ENCODE assay signal across 1 cellular context in the genomic region with DNA sequence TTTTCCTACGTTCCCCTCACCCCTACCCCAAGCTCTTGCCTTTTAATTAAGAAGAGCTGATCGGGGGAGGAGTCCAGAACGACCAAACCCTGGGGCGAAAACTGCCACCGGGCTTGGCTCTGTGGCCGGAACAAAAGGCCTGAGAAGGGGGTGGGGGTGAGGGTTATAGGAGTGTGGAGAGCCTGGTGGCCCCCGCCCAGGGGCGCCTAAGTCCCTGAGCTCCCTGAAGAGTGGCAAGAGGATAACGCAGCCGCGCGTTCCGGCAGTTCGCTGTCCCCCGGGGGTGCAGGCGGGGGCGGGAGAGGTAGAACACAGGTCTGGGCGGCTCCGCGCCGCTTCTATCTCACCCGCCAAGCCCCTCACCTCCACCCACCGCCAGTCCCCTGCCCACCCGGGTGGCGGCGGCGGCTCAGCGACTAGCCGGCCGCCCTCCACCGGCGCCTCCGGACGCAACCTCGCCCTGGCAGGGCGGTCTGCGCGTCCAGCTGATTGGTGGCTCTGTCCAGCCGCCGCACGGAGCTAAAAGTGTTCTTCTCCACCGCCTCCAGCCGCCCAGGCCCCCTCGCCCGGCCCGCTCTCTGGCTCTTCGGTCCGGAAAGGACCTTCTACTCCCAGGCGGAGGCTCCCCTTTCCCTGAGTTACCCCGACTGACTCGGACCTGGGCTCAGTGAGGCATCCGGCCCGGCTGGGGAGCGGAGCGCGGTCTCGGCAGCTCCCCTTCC.
TF ChIP-seq lines count a peak whose summit lies in the region.

No MANE protein-coding gene starts in this region.

TF ChIP-seq in HEK293, 187 proteins besides CTCF, POLR2A, EP300 and RAD21 (continued from another document):
- TF ChIP-seq, protein P1, sequence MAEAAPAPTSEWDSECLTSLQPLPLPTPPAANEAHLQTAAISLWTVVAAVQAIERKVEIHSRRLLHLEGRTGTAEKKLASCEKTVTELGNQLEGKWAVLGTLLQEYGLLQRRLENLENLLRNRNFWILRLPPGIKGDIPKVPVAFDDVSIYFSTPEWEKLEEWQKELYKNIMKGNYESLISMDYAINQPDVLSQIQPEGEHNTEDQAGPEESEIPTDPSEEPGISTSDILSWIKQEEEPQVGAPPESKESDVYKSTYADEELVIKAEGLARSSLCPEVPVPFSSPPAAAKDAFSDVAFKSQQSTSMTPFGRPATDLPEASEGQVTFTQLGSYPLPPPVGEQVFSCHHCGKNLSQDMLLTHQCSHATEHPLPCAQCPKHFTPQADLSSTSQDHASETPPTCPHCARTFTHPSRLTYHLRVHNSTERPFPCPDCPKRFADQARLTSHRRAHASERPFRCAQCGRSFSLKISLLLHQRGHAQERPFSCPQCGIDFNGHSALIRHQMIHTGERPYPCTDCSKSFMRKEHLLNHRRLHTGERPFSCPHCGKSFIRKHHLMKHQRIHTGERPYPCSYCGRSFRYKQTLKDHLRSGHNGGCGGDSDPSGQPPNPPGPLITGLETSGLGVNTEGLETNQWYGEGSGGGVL (tag by site-specific recombination; IDR thresholded peaks at IDR 0.05): peak; percentile 62
- TF ChIP-seq, protein P2, sequence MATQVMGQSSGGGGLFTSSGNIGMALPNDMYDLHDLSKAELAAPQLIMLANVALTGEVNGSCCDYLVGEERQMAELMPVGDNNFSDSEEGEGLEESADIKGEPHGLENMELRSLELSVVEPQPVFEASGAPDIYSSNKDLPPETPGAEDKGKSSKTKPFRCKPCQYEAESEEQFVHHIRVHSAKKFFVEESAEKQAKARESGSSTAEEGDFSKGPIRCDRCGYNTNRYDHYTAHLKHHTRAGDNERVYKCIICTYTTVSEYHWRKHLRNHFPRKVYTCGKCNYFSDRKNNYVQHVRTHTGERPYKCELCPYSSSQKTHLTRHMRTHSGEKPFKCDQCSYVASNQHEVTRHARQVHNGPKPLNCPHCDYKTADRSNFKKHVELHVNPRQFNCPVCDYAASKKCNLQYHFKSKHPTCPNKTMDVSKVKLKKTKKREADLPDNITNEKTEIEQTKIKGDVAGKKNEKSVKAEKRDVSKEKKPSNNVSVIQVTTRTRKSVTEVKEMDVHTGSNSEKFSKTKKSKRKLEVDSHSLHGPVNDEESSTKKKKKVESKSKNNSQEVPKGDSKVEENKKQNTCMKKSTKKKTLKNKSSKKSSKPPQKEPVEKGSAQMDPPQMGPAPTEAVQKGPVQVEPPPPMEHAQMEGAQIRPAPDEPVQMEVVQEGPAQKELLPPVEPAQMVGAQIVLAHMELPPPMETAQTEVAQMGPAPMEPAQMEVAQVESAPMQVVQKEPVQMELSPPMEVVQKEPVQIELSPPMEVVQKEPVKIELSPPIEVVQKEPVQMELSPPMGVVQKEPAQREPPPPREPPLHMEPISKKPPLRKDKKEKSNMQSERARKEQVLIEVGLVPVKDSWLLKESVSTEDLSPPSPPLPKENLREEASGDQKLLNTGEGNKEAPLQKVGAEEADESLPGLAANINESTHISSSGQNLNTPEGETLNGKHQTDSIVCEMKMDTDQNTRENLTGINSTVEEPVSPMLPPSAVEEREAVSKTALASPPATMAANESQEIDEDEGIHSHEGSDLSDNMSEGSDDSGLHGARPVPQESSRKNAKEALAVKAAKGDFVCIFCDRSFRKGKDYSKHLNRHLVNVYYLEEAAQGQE (tag by site-specific recombination; IDR thresholded peaks at IDR 0.05): peak; percentile 92
- TF ChIP-seq ZEB2 (tag by site-specific recombination; IDR thresholded peaks at IDR 0.05): 0 out of 2 replicates have a peak, but pooled peaks have one; percentile 34
- peak; percentile 47 for TF ChIP-seq ZNF335 (tag by site-specific recombination; conservative IDR thresholded peaks at IDR 0.05)
- TF ChIP-seq, protein P3, sequence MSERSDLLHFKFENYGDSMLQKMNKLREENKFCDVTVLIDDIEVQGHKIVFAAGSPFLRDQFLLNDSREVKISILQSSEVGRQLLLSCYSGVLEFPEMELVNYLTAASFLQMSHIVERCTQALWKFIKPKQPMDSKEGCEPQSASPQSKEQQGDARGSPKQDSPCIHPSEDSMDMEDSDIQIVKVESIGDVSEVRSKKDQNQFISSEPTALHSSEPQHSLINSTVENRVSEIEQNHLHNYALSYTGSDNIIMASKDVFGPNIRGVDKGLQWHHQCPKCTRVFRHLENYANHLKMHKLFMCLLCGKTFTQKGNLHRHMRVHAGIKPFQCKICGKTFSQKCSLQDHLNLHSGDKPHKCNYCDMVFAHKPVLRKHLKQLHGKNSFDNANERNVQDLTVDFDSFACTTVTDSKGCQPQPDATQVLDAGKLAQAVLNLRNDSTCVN (tag by site-specific recombination; optimal IDR thresholded peaks at IDR 0.05): peak; percentile 50
- peak; percentile 46; the same call in 1 of the 2 replicates for TF ChIP-seq KLF1 (tag by site-specific recombination; IDR thresholded peaks at IDR 0.05)
- TF ChIP-seq MEIS1 (CRISPR knock-in tag; IDR thresholded peaks at IDR 0.05; ENCODE audit: borderline replicate concordance): no peak
- TF ChIP-seq SP2 (tag by site-specific recombination; IDR thresholded peaks at IDR 0.05): peak; percentile 43
- TF ChIP-seq ZNF654 (tag by site-specific recombination; IDR thresholded peaks at IDR 0.05; ENCODE audit: low read depth): no peak
- TF ChIP-seq, protein P4, sequence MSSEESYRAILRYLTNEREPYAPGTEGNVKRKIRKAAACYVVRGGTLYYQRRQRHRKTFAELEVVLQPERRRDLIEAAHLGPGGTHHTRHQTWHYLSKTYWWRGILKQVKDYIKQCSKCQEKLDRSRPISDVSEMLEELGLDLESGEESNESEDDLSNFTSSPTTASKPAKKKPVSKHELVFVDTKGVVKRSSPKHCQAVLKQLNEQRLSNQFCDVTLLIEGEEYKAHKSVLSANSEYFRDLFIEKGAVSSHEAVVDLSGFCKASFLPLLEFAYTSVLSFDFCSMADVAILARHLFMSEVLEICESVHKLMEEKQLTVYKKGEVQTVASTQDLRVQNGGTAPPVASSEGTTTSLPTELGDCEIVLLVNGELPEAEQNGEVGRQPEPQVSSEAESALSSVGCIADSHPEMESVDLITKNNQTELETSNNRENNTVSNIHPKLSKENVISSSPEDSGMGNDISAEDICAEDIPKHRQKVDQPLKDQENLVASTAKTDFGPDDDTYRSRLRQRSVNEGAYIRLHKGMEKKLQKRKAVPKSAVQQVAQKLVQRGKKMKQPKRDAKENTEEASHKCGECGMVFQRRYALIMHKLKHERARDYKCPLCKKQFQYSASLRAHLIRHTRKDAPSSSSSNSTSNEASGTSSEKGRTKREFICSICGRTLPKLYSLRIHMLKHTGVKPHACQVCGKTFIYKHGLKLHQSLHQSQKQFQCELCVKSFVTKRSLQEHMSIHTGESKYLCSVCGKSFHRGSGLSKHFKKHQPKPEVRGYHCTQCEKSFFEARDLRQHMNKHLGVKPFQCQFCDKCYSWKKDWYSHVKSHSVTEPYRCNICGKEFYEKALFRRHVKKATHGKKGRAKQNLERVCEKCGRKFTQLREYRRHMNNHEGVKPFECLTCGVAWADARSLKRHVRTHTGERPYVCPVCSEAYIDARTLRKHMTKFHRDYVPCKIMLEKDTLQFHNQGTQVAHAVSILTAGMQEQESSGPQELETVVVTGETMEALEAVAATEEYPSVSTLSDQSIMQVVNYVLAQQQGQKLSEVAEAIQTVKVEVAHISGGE (tag by site-specific recombination; conservative IDR thresholded peaks at IDR 0.05; ENCODE audit: low read depth): no peak
- 0 out of 2 replicates have a peak, but pooled peaks have one; percentile 19 for TF ChIP-seq ZIC2 (tag by site-specific recombination; IDR thresholded peaks at IDR 0.05)
- 0 out of 2 replicates have a peak, but pooled peaks have one; percentile 15 for TF ChIP-seq ZNF366 (tag by site-specific recombination; conservative IDR thresholded peaks at IDR 0.05)
- TF ChIP-seq, protein P5, sequence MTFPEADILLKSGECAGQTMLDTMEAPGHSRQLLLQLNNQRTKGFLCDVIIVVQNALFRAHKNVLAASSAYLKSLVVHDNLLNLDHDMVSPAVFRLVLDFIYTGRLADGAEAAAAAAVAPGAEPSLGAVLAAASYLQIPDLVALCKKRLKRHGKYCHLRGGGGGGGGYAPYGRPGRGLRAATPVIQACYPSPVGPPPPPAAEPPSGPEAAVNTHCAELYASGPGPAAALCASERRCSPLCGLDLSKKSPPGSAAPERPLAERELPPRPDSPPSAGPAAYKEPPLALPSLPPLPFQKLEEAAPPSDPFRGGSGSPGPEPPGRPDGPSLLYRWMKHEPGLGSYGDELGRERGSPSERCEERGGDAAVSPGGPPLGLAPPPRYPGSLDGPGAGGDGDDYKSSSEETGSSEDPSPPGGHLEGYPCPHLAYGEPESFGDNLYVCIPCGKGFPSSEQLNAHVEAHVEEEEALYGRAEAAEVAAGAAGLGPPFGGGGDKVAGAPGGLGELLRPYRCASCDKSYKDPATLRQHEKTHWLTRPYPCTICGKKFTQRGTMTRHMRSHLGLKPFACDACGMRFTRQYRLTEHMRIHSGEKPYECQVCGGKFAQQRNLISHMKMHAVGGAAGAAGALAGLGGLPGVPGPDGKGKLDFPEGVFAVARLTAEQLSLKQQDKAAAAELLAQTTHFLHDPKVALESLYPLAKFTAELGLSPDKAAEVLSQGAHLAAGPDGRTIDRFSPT (tag by site-specific recombination; IDR thresholded peaks at IDR 0.05): peak; percentile 35; the same call in 1 of the 2 replicates
- TF ChIP-seq ZBTB17 (tag by site-specific recombination; IDR thresholded peaks at IDR 0.05): peak; percentile 46; the same call in 1 of the 2 replicates
- peak; percentile 68 for TF ChIP-seq ZFHX2 (tag by site-specific recombination; conservative IDR thresholded peaks at IDR 0.05)
- peak; percentile 73 for TF ChIP-seq GLIS2 (tag by site-specific recombination; IDR thresholded peaks at IDR 0.05)
